Comparison of ENCODE assay signal across 22 cellular contexts in the genomic region with DNA sequence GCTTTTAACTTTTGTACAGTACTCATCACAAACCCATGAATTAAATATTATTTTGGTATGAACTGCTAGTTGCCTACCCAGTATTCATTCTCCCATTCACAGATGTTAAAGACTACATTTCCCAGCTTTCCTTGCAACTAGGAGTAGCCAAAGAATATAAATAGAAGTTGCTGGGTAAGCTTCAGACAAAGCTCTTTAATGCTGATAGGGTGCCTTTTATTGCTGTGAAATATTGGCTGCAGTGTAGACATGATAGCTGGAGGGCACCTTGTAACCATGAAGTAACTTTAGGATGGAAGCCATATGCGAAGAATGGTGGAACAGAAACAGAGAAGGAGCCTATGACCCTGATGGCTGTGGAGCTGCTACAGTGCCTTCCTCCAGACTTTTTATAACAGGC. TPM values are rescaled to one million over a fixed set of nuclear protein-coding genes. Genes with fewer than 3 reads are reported as not detected.
DNase-seq lines count a peak whose midpoint lies in the region; ATAC-seq, FAIRE-seq and TF ChIP-seq lines count a peak whose summit lies in the region.
"Had no signal": no experiment of that assay in that cellular context is flagged by ENCODE, and none has a peak within 500 bp of the region (broad histone marks: within the 10 kb centered on the region; RNA-seq: fewer than 3 reads in every experiment).

No MANE protein-coding gene starts in this region.

- peak; percentile 6 for FAIRE-seq in K562 (lab: Jason Lieb, UNC)
- FAIRE-seq: GM12891, GM18507, HTR-8/SVneo had no signal

- H3K9me1 ChIP-seq in IMR-90 (ENCODE audit: insufficient read depth, low read length), result peaks cover 8% of the 10 kb centered on the region
- no peaks in the 10 kb centered on the region for H3K9me1 ChIP-seq in K562 (ENCODE audit: control insufficient read depth, insufficient read depth, low read length)

- ATAC-seq in heart left ventricle (peak in 3 of 4 donors; percentile 29 to 70 (median 39)), IMR-90 (ENCODE audit: low read depth) (no peak), K562 (no peak), GM18498 (IDR thresholded peaks at IDR 0.05; ENCODE audit: unreplicated experiment) (no peak)

- 81 to 92% (median 89%) methylated on average over 1 of the region's 1 CpG for WGBS in heart left ventricle, 4 donors
- no CpG with 5 or more reads among the region's 1 CpG for WGBS in IMR-90 (ENCODE audit: extremely low coverage in 2 of 2, insufficient read length in 1 of 2), 2 experiments
- WGBS in K562 (ENCODE audit: insufficient coverage, low coverage, missing lambda C conversion rate), result 10% methylated on average over 1 of the region's 1 CpG

- TF ChIP-seq CTCF in heart left ventricle (IDR thresholded peaks at IDR 0.05) (no peak), IMR-90 (conservative IDR thresholded peaks at IDR 0.05; ENCODE audit: low read depth, low read length) (no peak), K562 (IDR thresholded peaks at IDR 0.05 in 2 of 3, conservative IDR thresholded peaks at IDR 0.05 in 1 of 3; ENCODE audit: insufficient read depth in 2 of 3, low read depth in 1 of 3, low read length in 3 of 3) (no peak)

- CTCF ChIA-PET in IMR-90 (lab: Yijun Ruan, JAX) (interaction anchor here (0.6 to 1.1 kb wide), 2 partner anchors 932 to 973 kb away, joined by 3 to 4 read pairs; no protein-coding TSS in a partner anchor), K562 (lab: Yijun Ruan, JAX; ENCODE audit: low intra/inter-chr PET ratio) (interaction anchor here (3.1 kb wide), 1 partner anchor 27 kb away, joined by 19 read pairs; no protein-coding TSS in a partner anchor)

- H3K9ac ChIP-seq in IMR-90 (ENCODE audit: low read depth, low read length) (no peak overlapping the region), K562 (ENCODE audit: insufficient read depth in 1 of 2, low read depth in 2 of 2, low read length in 2 of 2) (no peak overlapping the region)
- H3K9ac ChIP-seq: GM23248 had no signal

- no peak overlapping the region for H3K27ac ChIP-seq in heart left ventricle
- H3K27ac ChIP-seq in IMR-90 (ENCODE audit: insufficient read depth, low read length), result no peak overlapping the region
- H3K27ac ChIP-seq in K562 (ENCODE audit: extremely low read depth, low read depth, low read length), result no peak overlapping the region
- H3K27ac ChIP-seq: GM23248 had no signal

- no peak overlapping the region; the same call in 1 of the 2 replicates for H4K91ac ChIP-seq in IMR-90 (ENCODE audit: insufficient read depth, low read depth, low read length)

- peak overlapping the region; percentile 28; the same call in 1 of the 2 replicates for H2BK20ac ChIP-seq in IMR-90 (ENCODE audit: low read depth, low read length)

- no TSS peak for BruUV-seq in IMR-90 (replicated peaks; lab: Mats Ljungman, UMichigan)
- no TSS peak for BruUV-seq in K562 (replicated peaks; lab: Mats Ljungman, UMichigan)

- H3K27me3 ChIP-seq in heart left ventricle (no peaks in the 10 kb centered on the region), IMR-90 (ENCODE audit: control insufficient read depth, insufficient read depth, low read length) (no peaks in the 10 kb centered on the region), K562 (ENCODE audit: control insufficient read depth in 2 of 2, insufficient read depth in 2 of 2, low read length in 2 of 2) (peaks cover 7 to 11% of the 10 kb centered on the region in 2 experiments; a peak in 3 of 5 replicates)
- H3K27me3 ChIP-seq: BE2C had no signal

- intact Hi-C loops in heart left ventricle (cut with DNase I), result loop anchor here in 1 of 10 donors (2.0 kb wide), 1 partner anchor 22 kb away; no protein-coding TSS in a partner anchor
- intact Hi-C loops in cardiac septum (cut with DNase I), result no loop called here
- intact Hi-C loops in IMR-90 (cut with micrococcal nuclease), result loop anchor here (5.0 to 10.0 kb wide), 2 partner anchors 72 to 250 kb away; no protein-coding TSS in a partner anchor
- intact Hi-C loops in K562 (cut with micrococcal nuclease), result loop anchor here (10.0 kb wide), 1 partner anchor 252 kb away; no protein-coding TSS in a partner anchor

- H4K5ac ChIP-seq in IMR-90 (ENCODE audit: low read depth, low read length), result no peak overlapping the region

- dilution Hi-C loops in IMR-90 (cut with HindIII; ENCODE audit: low sequenced_read_pairs, unreplicated experiment), result no loop called here

- H2BK15ac ChIP-seq in IMR-90 (ENCODE audit: low read depth, low read length), result peak overlapping the region; percentile 62; the same call in 1 of the 3 replicates

- H3K56ac ChIP-seq in IMR-90 (ENCODE audit: extremely low read depth, insufficient read depth, low read length), result no peak overlapping the region

- H4K8ac ChIP-seq in IMR-90 (ENCODE audit: low read depth in 2 of 2, low read length in 2 of 2), result peak overlapping the region in 1 of 2 experiments; percentile 22; a peak in 1 of 4 replicates

- no peak overlapping the region for H2AK9ac ChIP-seq in IMR-90 (replicated peaks; ENCODE audit: low read depth, low read length, poor library complexity)

- no peak overlapping the region for H3K23ac ChIP-seq in IMR-90 (ENCODE audit: low read depth, low read length)

- H4K20me1 ChIP-seq in IMR-90 (ENCODE audit: insufficient read depth, low read length) (no peaks in the 10 kb centered on the region), K562 (replicated peaks; ENCODE audit: control insufficient read depth, insufficient read depth, low read length) (no peaks in the 10 kb centered on the region)

- H3K9me3 ChIP-seq in heart left ventricle, result no peaks in the 10 kb centered on the region
- no peaks in the 10 kb centered on the region for H3K9me3 ChIP-seq in IMR-90 (ENCODE audit: control insufficient read depth, insufficient read depth, low read length)
- no peaks in the 10 kb centered on the region for H3K9me3 ChIP-seq in K562 (replicated peaks; ENCODE audit: control insufficient read depth, insufficient read depth, low read depth, low read length)
- H3K9me3 ChIP-seq: BE2C, HAP-1 had no signal

- no peak overlapping the region for H3K4ac ChIP-seq in IMR-90 (ENCODE audit: low read depth, low read length)

- no peaks in the 10 kb centered on the region for H3K79me2 ChIP-seq in K562 (ENCODE audit: control insufficient read depth, insufficient read depth, low read length)

- no peak overlapping the region for H2BK5ac ChIP-seq in IMR-90 (ENCODE audit: low read depth, low read length, poor library complexity, severe bottlenecking)

- H3K4me3 ChIP-seq in heart left ventricle (no peak overlapping the region), IMR-90 (ENCODE audit: insufficient read depth, low read depth, low read length) (no peak overlapping the region), K562 (no peak overlapping the region)
- H3K4me3 ChIP-seq: GM23248, HAP-1 had no signal

- H3K36me3 ChIP-seq in heart left ventricle (no peaks in the 10 kb centered on the region), IMR-90 (ENCODE audit: control insufficient read depth, insufficient read depth, low read length) (no peaks in the 10 kb centered on the region), K562 (ENCODE audit: control insufficient read depth, insufficient read depth, low read length) (no peaks in the 10 kb centered on the region)
- H3K36me3 ChIP-seq: BE2C, HAP-1 had no signal

- H3K4me1 ChIP-seq in heart left ventricle (peaks cover 0 to 19% (median 9%) of the 10 kb centered on the region in 12 donors), IMR-90 (ENCODE audit: control insufficient read depth, insufficient read depth, low read length) (peaks cover 23% of the 10 kb centered on the region), K562 (replicated peaks in 1 of 2; ENCODE audit: control insufficient read depth in 2 of 2, insufficient read depth in 2 of 2, low read length in 2 of 2) (no peaks in the 10 kb centered on the region; a peak in 1 of 5 replicates)
- H3K4me1 ChIP-seq: BE2C, HAP-1 had no signal

- H2AK5ac ChIP-seq in IMR-90 (ENCODE audit: low read depth, low read length), result peak overlapping the region; percentile 55; the same call in 1 of the 2 replicates

- no peak for TF ChIP-seq RAD21 in IMR-90 (IDR thresholded peaks at IDR 0.05; ENCODE audit: low read length)
- TF ChIP-seq RAD21 in K562 (CRISPR knock-in tag; conservative IDR thresholded peaks at IDR 0.05 in 1 of 2, IDR thresholded peaks at IDR 0.05 in 1 of 2), result no peak

- H3K18ac ChIP-seq in IMR-90 (ENCODE audit: low read depth, low read length), result no peak overlapping the region

- DNase-seq in heart left ventricle (no peak), cardiac septum (ENCODE audit: low spot score) (no peak), IMR-90 (no peak), K562 (ENCODE audit: extremely low read depth in 1 of 4, low spot score in 3 of 4) (no peak), NK-92 (lab: John Stamatoyannopoulos, UW; ENCODE audit: unreplicated experiment) (no peak)
- DNase-seq in activated CD4-positive, alpha-beta T cell treated with anti-CD3 and anti-CD28 coated beads, Interleukin-2, amount 50 U/mL, for 4 hours, result no peak
- DNase-seq: ACHN; BE2C; C1 segment of cervical spinal cord; CD4-positive, CD25-positive, alpha-beta regulatory T cell; CD8-positive, alpha-beta memory T cell; COR-L47; DMS 273 treated with DMSO at 0.1 percent for 48 hours; DMS53; DND-41; EL; GM23248 had no signal

- no peak overlapping the region for H2AFZ ChIP-seq in IMR-90 (replicated peaks; ENCODE audit: low read length, poor library complexity)
- H2AFZ ChIP-seq in K562 (ENCODE audit: low read depth, low read length), result no peak overlapping the region
- H2AFZ ChIP-seq: GM23248 had no signal

- TF ChIP-seq POLR2A in heart left ventricle (IDR thresholded peaks at IDR 0.05), result no peak
- TF ChIP-seq POLR2A in IMR-90 (IDR thresholded peaks at IDR 0.05; ENCODE audit: low read depth, low read length), result no peak
- no peak for TF ChIP-seq POLR2A in K562 (conservative IDR thresholded peaks at IDR 0.05)

- H3K79me1 ChIP-seq in IMR-90 (ENCODE audit: low read depth in 1 of 2, low read length in 2 of 2), result peaks cover 0 to 8% of the 10 kb centered on the region in 2 experiments; a peak in 2 of 4 replicates

- in situ Hi-C loops in IMR-90 (cut with MboI; ENCODE audit: low sequenced_read_pairs) (no loop called here), K562 (cut with MboI) (no loop called here)

- TF ChIP-seq EP300 in K562 (IDR thresholded peaks at IDR 0.05; ENCODE audit: low read length), result no peak

- POLR2A ChIA-PET in IMR-90 (lab: Charles Lee; ENCODE audit: unreplicated experiment), result no interaction called here
- POLR2A ChIA-PET in K562 (lab: Yijun Ruan, JAX), result interaction anchor here (0.7 to 0.8 kb wide), 3 partner anchors 9 to 600 kb away, joined by 3 to 4 read pairs (median 3); no protein-coding TSS in a partner anchor

- peak overlapping the region; percentile 38; the same call in 1 of the 2 replicates for H2BK120ac ChIP-seq in IMR-90 (ENCODE audit: low read depth, low read length)

- H3K4me2 ChIP-seq in IMR-90 (ENCODE audit: low read depth, low read length) (no peak overlapping the region), K562 (ENCODE audit: insufficient read depth, low read length) (no peak overlapping the region)

- H3K14ac ChIP-seq in IMR-90 (replicated peaks; ENCODE audit: low read depth, low read length), result no peak overlapping the region

RNA-seq across cellular contexts. Expression of a gene that starts 16.7 kb away (rescaled TPM):
- total RNA-seq in heart left ventricle, result 100 to 1,000 TPM in 1 of 9 donors, 10 to 100 TPM in 8; 57.1 to 128 (median 82.8) TPM
- polyA plus RNA-seq in heart left ventricle, result 100 to 1,000 TPM in 1 of 2 donors, 10 to 100 TPM in 1; 71.6 to 133 TPM
- total RNA-seq in cardiac septum, result 91.7 TPM
- total RNA-seq in IMR-90 (2012; rRNA removed), result 46.6 and 51.1 TPM in 2 replicates
- polyA plus RNA-seq in IMR-90 (2012; rRNA removed), result 86.9 and 89.1 TPM in 2 replicates
- 80.5 and 108 TPM in 2 replicates for polyA plus RNA-seq in IMR-90 (2012; cell fraction: cytosol; rRNA removed)
- 85.4 and 184 TPM in 2 replicates for polyA plus RNA-seq in IMR-90 (2012; cell fraction: nucleus; rRNA removed; ENCODE audit: low replicate concordance)
- 8.9 and 23.5 TPM in 2 replicates for total RNA-seq in K562 (2011; cell fraction: chromatin; rRNA removed; ENCODE audit: low replicate concordance)
- total RNA-seq in K562 (2011; cell fraction: nucleolus; rRNA removed), result 30.7 and 36.9 TPM in 2 replicates
- total RNA-seq in K562 (2011; cell fraction: nucleoplasm; rRNA removed), result 14.8 and 18.0 TPM in 2 replicates
- 23.4 and 24.4 TPM in 2 replicates for total RNA-seq in K562 (2014; rRNA removed)
- 3.4 and 3.8 TPM in 2 replicates for total RNA-seq in K562 (2014; rRNA removed; fragmentation: Illumina TruSeq; extraction: Trizol)
- 3.6 and 4.0 TPM in 2 replicates for total RNA-seq in K562 (2015; rRNA removed; fragmentation: Illumina TruSeq; extraction: Trizol)
- total RNA-seq in K562 (2021), result 19.7 and 24.0 TPM in 2 replicates
- polyA plus RNA-seq in K562 (2011; rRNA removed), result 4.0 and 9.1 TPM in 2 replicates
- polyA plus RNA-seq in K562 (2011; cell fraction: cytosol; rRNA removed), result 8.2 and 13.9 TPM in 2 replicates
- 10.6 and 11.1 TPM in 2 replicates for polyA plus RNA-seq in K562 (2011; cell fraction: nucleus; rRNA removed)
- polyA plus RNA-seq in K562 (2012), result 14.2 and 22.4 TPM in 2 replicates
- 5.9 and 7.6 TPM in 2 replicates for polyA plus RNA-seq in K562 (2014; fragmentation: Illumina TruSeq; extraction: Trizol)
- polyA plus RNA-seq in K562 (2014; fragmentation: Nextera tagmentation; extraction: Ambion mirVana), result under 1 TPM; 0.32 TPM
- polyA plus RNA-seq in K562 (2014; rRNA removed), result 16.4 and 20.1 TPM in 2 replicates
- 4.5 and 6.3 TPM in 2 replicates for polyA minus RNA-seq in K562 (2011; rRNA and poly(A)+ RNA removed)
- 9.5 and 12.7 TPM in 2 replicates for polyA minus RNA-seq in K562 (2011; cell fraction: cytosol; rRNA and poly(A)+ RNA removed)
- polyA minus RNA-seq in K562 (2011; cell fraction: nucleus; rRNA and poly(A)+ RNA removed), result 19.7 and 31.5 TPM in 2 replicates

Comparison
In these comparisons a context has a peak if more than half of its experiments do, and no peak if none do; other contexts are left out.
1. ATAC-seq: peak in heart left ventricle (3 of 4); none in IMR-90 (single experiment), K562 (single experiment) and GM18498 (single experiment).